Comparison of ENCODE assay signal across 9 cellular contexts in the genomic region with DNA sequence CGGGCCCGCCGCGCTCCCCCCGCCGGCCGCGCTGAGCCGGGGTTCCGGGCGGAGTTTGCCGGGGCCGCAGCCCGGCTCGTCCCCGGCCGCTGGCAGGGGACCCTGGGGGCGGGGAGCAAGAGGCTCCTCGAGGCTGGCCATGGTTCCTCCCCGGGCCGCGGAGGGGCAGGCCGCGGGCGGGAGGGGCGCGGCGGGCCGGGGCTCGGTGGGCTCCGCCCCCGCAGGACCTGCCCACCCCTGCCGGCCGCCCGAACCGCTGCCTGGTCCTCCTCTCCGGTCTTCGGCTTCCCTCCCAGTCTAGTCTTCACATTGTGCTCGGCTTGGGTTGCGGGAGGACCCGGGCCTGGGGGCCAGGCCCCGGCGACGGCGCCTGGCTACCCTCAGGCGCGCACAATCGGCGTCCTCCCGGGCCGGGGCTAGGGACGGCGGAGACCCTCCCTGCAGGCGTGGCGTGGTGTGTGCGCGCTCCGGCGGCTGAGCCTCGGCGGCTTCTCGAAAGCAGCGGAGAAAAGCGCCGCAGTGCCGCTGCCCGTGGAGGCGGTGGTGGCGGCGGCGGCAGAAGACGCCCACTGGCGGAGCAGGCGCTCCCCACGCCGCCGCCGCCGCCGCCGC. TPM values are rescaled to one million over a fixed set of nuclear protein-coding genes. Genes with fewer than 3 reads are reported as not detected.
DNase-seq lines count a peak whose midpoint lies in the region; ATAC-seq, FAIRE-seq and TF ChIP-seq lines count a peak whose summit lies in the region.
"Had no signal": no experiment of that assay in that cellular context is flagged by ENCODE, and none has a peak within 500 bp of the region (broad histone marks: within the 10 kb centered on the region; RNA-seq: fewer than 3 reads in every experiment).

TSS of gene PDE10A (minus strand) at position 571 of the 612 bp plus-strand sequence. CDS start at position 141, 430 bp downstream.

- CTCF ChIA-PET in T-cell (lab: Charles Lee) = no interaction called here

- H3K4me3 ChIP-seq in Peyer's patch = peak within 1 kb of the TSS; percentile 33 to 56 (median 44)
- H3K4me3 ChIP-seq in fibroblast of villous mesenchyme (ENCODE audit: low read depth, low read length) = peak within 1 kb of the TSS; percentile 54
- peak within 1 kb of the TSS; percentile 83 for H3K4me3 ChIP-seq in neuron (ENCODE audit: low read length)

- H3K9me3 ChIP-seq in Peyer's patch = peaks cover 0 to 5% (median 0%) of the 10 kb centered on the region in 4 donors
- no peaks in the 10 kb centered on the region for H3K9me3 ChIP-seq in neuron (ENCODE audit: low read length)

- H3K4me3 Mint-ChIP-seq in T-cell = peak within 1 kb of the TSS in 1 of 3 donors; percentile 37

- H3K4me1 Mint-ChIP-seq in T-cell = peaks cover 0 to 12% (median 10%) of the 10 kb centered on the region in 3 donors

- ATAC-seq in T-cell (replicated peaks in 1 of 4) (no peak), HG03521 (IDR thresholded peaks at IDR 0.05; ENCODE audit: unreplicated experiment) (no peak)

- H3K4me1 ChIP-seq in Peyer's patch (peaks cover 0 to 38% (median 0%) of the 10 kb centered on the region in 4 donors), neuron (ENCODE audit: insufficient read depth, low read length) (peaks cover 33% of the 10 kb centered on the region)

- peaks cover 0 to 33% of the 10 kb centered on the region in 2 donors for H3K27me3 ChIP-seq in Peyer's patch
- H3K27me3 ChIP-seq in neuron (ENCODE audit: insufficient read depth, low read length) = peaks cover 5% of the 10 kb centered on the region

- peaks cover 44 to 52% of the 10 kb centered on the region in 2 donors for H3K27me3 Mint-ChIP-seq in T-cell

- peak within 1 kb of the TSS in 3 of 4 donors; percentile 30 to 49 (median 43) for H3K27ac ChIP-seq in Peyer's patch

- peak; percentile 71 for DNase-seq in Daoy (ENCODE audit: low read depth)
- DNase-seq in Peyer's patch = no peak
- DNase-seq in fibroblast of villous mesenchyme (ENCODE audit: low read depth) = peak; percentile 54
- no peak for DNase-seq in T-cell
- no peak for DNase-seq in EL
- DNase-seq in HTR-8/SVneo (ENCODE audit: insufficient read length, low spot score) = no peak

- no peak within 1 kb of the TSS for H3K27ac Mint-ChIP-seq in T-cell

- no peak for FAIRE-seq in HTR-8/SVneo (lab: Jason Lieb, UNC)
- FAIRE-seq: endometrium had no signal

- H3K9me3 Mint-ChIP-seq in T-cell = no peaks in the 10 kb centered on the region

- H3K36me3 Mint-ChIP-seq in T-cell = no peaks in the 10 kb centered on the region

- no peak for TF ChIP-seq CTCF in Peyer's patch (IDR thresholded peaks at IDR 0.05)
- no peak for TF ChIP-seq CTCF in fibroblast of villous mesenchyme (IDR thresholded peaks at IDR 0.05; ENCODE audit: insufficient read depth, low read depth, low read length)

- H2AFZ ChIP-seq in neuron (ENCODE audit: low read depth, low read length) = peak within 1 kb of the TSS; percentile 33

- TF ChIP-seq POLR2A in Peyer's patch (IDR thresholded peaks at IDR 0.05) = no peak

- H3K36me3 ChIP-seq in Peyer's patch = no peaks in the 10 kb centered on the region
- peaks cover 4% of the 10 kb centered on the region for H3K36me3 ChIP-seq in neuron (ENCODE audit: insufficient read depth, low read length)

- POLR2A ChIA-PET in T-cell (lab: Charles Lee) = no interaction called here

RNA-seq across cellular contexts. Expression of gene PDE10A, which starts in this region (rescaled TPM):
- total RNA-seq in Daoy (2014; rRNA removed; shearing (Covaris generic)) = 6.7 and 6.8 TPM in 2 replicates
- 1 to 10 TPM in 3 of 4 donors, under 1 TPM in 1; 0.35 to 8.8 (median 6.0) TPM for total RNA-seq in Peyer's patch
- 5.6 and 9.0 TPM in 2 replicates for total RNA-seq in fibroblast of villous mesenchyme
- under 1 TPM in 1 of 5 donors, not detected in 4; 0.12 TPM for total RNA-seq in T-cell

Comparison
In these comparisons a context has a peak if more than half of its experiments do, and no peak if none do; other contexts are left out.
1. DNase-seq: peak in Daoy (single experiment) and fibroblast of villous mesenchyme (single experiment); none in Peyer's patch (0 of 3), T-cell (0 of 34), EL (single experiment) and HTR-8/SVneo (single experiment).
2. Peak in every context shown above with its lines, with median percentiles within 50 percentile points of each other: H3K4me3 ChIP-seq.